ENCODE assay signal across 28 cellular contexts in genomic region chr19:1488282-1488601, GRCh38. TPM values are rescaled to one million over a fixed set of nuclear protein-coding genes. Genes with fewer than 3 reads are reported as not detected.
DNase-seq lines count a peak whose midpoint lies in the region; ATAC-seq, FAIRE-seq and TF ChIP-seq lines count a peak whose summit lies in the region.
"Had no signal": no experiment of that assay in that cellular context is flagged by ENCODE, and none has a peak within 500 bp of the region (broad histone marks: within the 10 kb centered on the region; RNA-seq: fewer than 3 reads in every experiment).

No MANE protein-coding gene starts in this region.

- FAIRE-seq in K562 (lab: Jason Lieb, UNC): no peak
- FAIRE-seq: GM18507, HTR-8/SVneo had no signal

- in situ Hi-C loops in K562 (cut with MboI): no loop called here

- DNase-seq in activated CD8-positive, alpha-beta memory T cell treated with anti-CD3 and anti-CD28 coated beads, Interleukin-2, amount 50 U/mL, for 4 hours: peak; percentile 17
- DNase-seq in activated CD8-positive, alpha-beta memory T cell treated with anti-CD3 and anti-CD28 coated beads, Interleukin-2, amount 10 ng/mL, durations not matched to agents 7 days and 5 days: no peak
- DNase-seq in MV-4-11 (lab: John Stamatoyannopoulos, UW): peak; percentile 59
- no peak for DNase-seq in K562 (ENCODE audit: extremely low read depth in 1 of 4, low spot score in 3 of 4)
- peak in 3 of 5 donors; percentile 15 to 42 (median 29) for DNase-seq in ovary
- no peak for DNase-seq in NCI-H526 (lab: John Stamatoyannopoulos, UW)
- no peak for DNase-seq in activated CD4-positive, alpha-beta T cell treated with anti-CD3 and anti-CD28 coated beads, Interleukin-2, amount 50 U/mL, for 4 hours
- DNase-seq: COR-L47, DMS53, GM23248, H9, KBM-7, MM.1S, NCI-H1105, NCI-H146, NCI-H2029, NCI-H446 treated with DMSO at 0.1 percent for 48 hours, NCI-H526 treated with DMSO at 0.1 percent for 48 hours, Right ventricle myocardium superior had no signal

- no peaks in the 10 kb centered on the region for H3K36me3 Mint-ChIP-seq in activated CD8-positive, alpha-beta memory T cell treated with anti-CD3 and anti-CD28 coated beads, Interleukin-2, amount 10 ng/mL, durations not matched to agents 7 days and 5 days

- H3K4me1 Mint-ChIP-seq in activated CD8-positive, alpha-beta memory T cell treated with anti-CD3 and anti-CD28 coated beads, Interleukin-2, amount 10 ng/mL, durations not matched to agents 7 days and 5 days: peaks cover 13% of the 10 kb centered on the region

- no peak overlapping the region for H3K27ac Mint-ChIP-seq in activated CD8-positive, alpha-beta memory T cell treated with anti-CD3 and anti-CD28 coated beads, Interleukin-2, amount 10 ng/mL, durations not matched to agents 7 days and 5 days
- H3K27ac Mint-ChIP-seq: H9 had no signal

- TF ChIP-seq EP300 in K562 (IDR thresholded peaks at IDR 0.05; ENCODE audit: low read length) (no peak), ovary (IDR thresholded peaks at IDR 0.05) (no peak)

- no peak overlapping the region for H3K4me3 ChIP-seq in K562
- no peak overlapping the region for H3K4me3 ChIP-seq in ovary
- H3K4me3 ChIP-seq: GM23248, SJSA1 had no signal

- H3K9me3 ChIP-seq in K562 (replicated peaks; ENCODE audit: control insufficient read depth, insufficient read depth, low read depth, low read length) (no peaks in the 10 kb centered on the region), ovary (no peaks in the 10 kb centered on the region)

- H3K27ac ChIP-seq in K562 (ENCODE audit: extremely low read depth, low read depth, low read length) (no peak overlapping the region), ovary (no peak overlapping the region)
- H3K27ac ChIP-seq: GM23248, SJSA1 had no signal

- 86% methylated on average over 9 of the region's 11 CpGs for WGBS in K562 (ENCODE audit: insufficient coverage, low coverage, missing lambda C conversion rate)
- 89 to 93% (median 89%) methylated on average over 11 of the region's 11 CpGs for WGBS in ovary, 3 donors

- no peak overlapping the region for H3K4me3 Mint-ChIP-seq in activated CD8-positive, alpha-beta memory T cell treated with anti-CD3 and anti-CD28 coated beads, Interleukin-2, amount 10 ng/mL, durations not matched to agents 7 days and 5 days
- H3K4me3 Mint-ChIP-seq: CD4-positive, alpha-beta memory T cell had no signal

- no peak overlapping the region for H2AFZ ChIP-seq in K562 (ENCODE audit: low read depth, low read length)
- H2AFZ ChIP-seq: GM23248 had no signal

- no peaks in the 10 kb centered on the region for H3K36me3 ChIP-seq in K562 (ENCODE audit: control insufficient read depth, insufficient read depth, low read length)
- H3K36me3 ChIP-seq in ovary: no peaks in the 10 kb centered on the region
- H3K36me3 ChIP-seq: SJSA1 had no signal

- TF ChIP-seq CTCF in K562 (IDR thresholded peaks at IDR 0.05 in 2 of 3, conservative IDR thresholded peaks at IDR 0.05 in 1 of 3; ENCODE audit: insufficient read depth in 2 of 3, low read depth in 1 of 3, low read length in 3 of 3) (no peak), ovary (IDR thresholded peaks at IDR 0.05) (no peak)

- peaks cover 15 to 62% of the 10 kb centered on the region in 2 experiments for H3K4me1 ChIP-seq in K562 (replicated peaks in 1 of 2; ENCODE audit: control insufficient read depth in 2 of 2, insufficient read depth in 2 of 2, low read length in 2 of 2)
- H3K4me1 ChIP-seq in ovary (ENCODE audit: insufficient read depth): peaks cover 19% of the 10 kb centered on the region

- peak overlapping the region in 1 of 2 experiments; percentile 10; a peak in 1 of 4 replicates for H3K9ac ChIP-seq in K562 (ENCODE audit: insufficient read depth in 1 of 2, low read depth in 2 of 2, low read length in 2 of 2)
- H3K9ac ChIP-seq: GM23248 had no signal

- no peak for ATAC-seq in activated CD8-positive, alpha-beta memory T cell treated with anti-CD3 and anti-CD28 coated beads, Interleukin-2, amount 10 ng/mL, durations not matched to agents 7 days and 5 days
- ATAC-seq in K562: no peak
- ATAC-seq in HG03571 (IDR thresholded peaks at IDR 0.05; ENCODE audit: unreplicated experiment): no peak

- no peaks in the 10 kb centered on the region for H3K27me3 ChIP-seq in K562 (ENCODE audit: control insufficient read depth in 2 of 2, insufficient read depth in 2 of 2, low read length in 2 of 2)
- H3K27me3 ChIP-seq in ovary: no peaks in the 10 kb centered on the region

- H3K9me1 ChIP-seq in K562 (ENCODE audit: control insufficient read depth, insufficient read depth, low read length): no peaks in the 10 kb centered on the region

- TF ChIP-seq RAD21 in K562 (CRISPR knock-in tag; conservative IDR thresholded peaks at IDR 0.05 in 1 of 2, IDR thresholded peaks at IDR 0.05 in 1 of 2): no peak

- intact Hi-C loops in K562 (cut with micrococcal nuclease): no loop called here
- intact Hi-C loops in ovary (cut with DNase I): no loop called here

- POLR2A ChIA-PET in K562 (lab: Yijun Ruan, JAX): no interaction called here

- H3K79me2 ChIP-seq in K562 (ENCODE audit: control insufficient read depth, insufficient read depth, low read length): peaks cover 23% of the 10 kb centered on the region

- CTCF ChIA-PET in activated CD8-positive, alpha-beta memory T cell treated with anti-CD3 and anti-CD28 coated beads, Interleukin-2, amount 10 ng/mL, durations not matched to agents 7 days and 5 days (lab: Charles Lee): no interaction called here
- CTCF ChIA-PET in K562 (lab: Yijun Ruan, JAX; ENCODE audit: low intra/inter-chr PET ratio): no interaction called here

- no peak overlapping the region for H3K4me2 ChIP-seq in K562 (ENCODE audit: insufficient read depth, low read length)

- TF ChIP-seq POLR2A in K562 (conservative IDR thresholded peaks at IDR 0.05) (no peak), ovary (IDR thresholded peaks at IDR 0.05) (no peak)

- no TSS peak for BruUV-seq in K562 (replicated peaks; lab: Mats Ljungman, UMichigan)

- 0 out of 2 replicates have a peak, but pooled peaks cover 3% of the 10 kb centered on the region for H4K20me1 ChIP-seq in K562 (replicated peaks; ENCODE audit: control insufficient read depth, insufficient read depth, low read length)

- H3K9me3 Mint-ChIP-seq in activated CD8-positive, alpha-beta memory T cell treated with anti-CD3 and anti-CD28 coated beads, Interleukin-2, amount 10 ng/mL, durations not matched to agents 7 days and 5 days (ENCODE audit: low read depth): no peaks in the 10 kb centered on the region
- H3K9me3 Mint-ChIP-seq: H9 had no signal

- peaks cover 9% of the 10 kb centered on the region for H3K27me3 Mint-ChIP-seq in activated CD8-positive, alpha-beta memory T cell treated with anti-CD3 and anti-CD28 coated beads, Interleukin-2, amount 10 ng/mL, durations not matched to agents 7 days and 5 days

RNA-seq across cellular contexts. Expression of gene PCSK4, which starts 1.9 kb away (rescaled TPM):
- 1 to 10 TPM; 1.5 to 4.4 TPM for total RNA-seq in activated CD8-positive, alpha-beta memory T cell treated with anti-CD3 and anti-CD28 coated beads, Interleukin-2, amount 10 ng/mL, durations not matched to agents 7 days and 5 days
- 10.1 and 40.2 TPM in 2 replicates for total RNA-seq in K562 (2011; cell fraction: chromatin; rRNA removed; ENCODE audit: low replicate concordance)
- total RNA-seq in K562 (2011; cell fraction: nucleolus; rRNA removed): 32.6 and 34.9 TPM in 2 replicates
- total RNA-seq in K562 (2011; cell fraction: nucleoplasm; rRNA removed): 10.8 and 20.5 TPM in 2 replicates
- total RNA-seq in K562 (2014; rRNA removed) (2.2 and 3.4 TPM in 2 replicates), K562 (2014; rRNA removed; fragmentation: Illumina TruSeq; extraction: Trizol) (0.29 TPM in 2 replicates), K562 (2015; rRNA removed; fragmentation: Illumina TruSeq; extraction: Trizol) (1.2 and 1.5 TPM in 2 replicates), K562 (2021) (5.7 and 7.0 TPM in 2 replicates), ovary (1 to 10 TPM in 6 of 7 donors, under 1 TPM in 1; 0.83 to 9.4 (median 1.9) TPM)
- polyA plus RNA-seq in K562 (2011; rRNA removed) (2.7 and 5.1 TPM in 2 replicates), K562 (2014; fragmentation: Illumina TruSeq; extraction: Trizol) (0.85 and 2.2 TPM in 2 replicates), K562 (2014; fragmentation: Nextera tagmentation; extraction: Ambion mirVana) (under 1 TPM in 1 of 2 experiments, not detected in 1; 0.01 TPM), K562 (2014; rRNA removed) (4.8 and 9.1 TPM in 2 replicates), ovary (1 to 10 TPM in 1 of 2 donors, not detected in 1; 2.9 TPM)
- polyA plus RNA-seq in K562 (2011; cell fraction: cytosol; rRNA removed): 2.9 and 4.0 TPM in 2 replicates
- polyA plus RNA-seq in K562 (2011; cell fraction: nucleus; rRNA removed): 56.5 and 86.1 TPM in 2 replicates
- polyA plus RNA-seq in K562 (2012): 6.2 and 8.3 TPM in 2 replicates
- polyA minus RNA-seq in K562 (2011; rRNA and poly(A)+ RNA removed): 0.35 and 0.60 TPM in 2 replicates
- 1.9 and 8.5 TPM in 2 replicates for polyA minus RNA-seq in K562 (2011; cell fraction: cytosol; rRNA and poly(A)+ RNA removed)
- 10.0 and 12.4 TPM in 2 replicates for polyA minus RNA-seq in K562 (2011; cell fraction: nucleus; rRNA and poly(A)+ RNA removed)
- polyA plus RNA-seq: CD4-positive, alpha-beta memory T cell had no signal

RNA-seq across cellular contexts. Expression of gene REEP6, which starts 2.7 kb away (rescaled TPM):
- 1 to 10 TPM; 1.0 to 1.3 TPM for total RNA-seq in activated CD8-positive, alpha-beta memory T cell treated with anti-CD3 and anti-CD28 coated beads, Interleukin-2, amount 10 ng/mL, durations not matched to agents 7 days and 5 days
- 24.8 and 67.6 TPM in 2 replicates for total RNA-seq in K562 (2011; cell fraction: chromatin; rRNA removed; ENCODE audit: low replicate concordance)
- total RNA-seq in K562 (2011; cell fraction: nucleolus; rRNA removed): 113 and 120 TPM in 2 replicates
- total RNA-seq in K562 (2011; cell fraction: nucleoplasm; rRNA removed): 64.9 and 67.3 TPM in 2 replicates
- 22.1 and 31.4 TPM in 2 replicates for total RNA-seq in K562 (2014; rRNA removed)
- total RNA-seq in K562 (2014; rRNA removed; fragmentation: Illumina TruSeq; extraction: Trizol): 5.7 and 7.8 TPM in 2 replicates
- total RNA-seq in K562 (2015; rRNA removed; fragmentation: Illumina TruSeq; extraction: Trizol): 12.2 and 14.5 TPM in 2 replicates
- total RNA-seq in K562 (2021): 64.2 and 66.3 TPM in 2 replicates
- polyA plus RNA-seq in K562 (2011; rRNA removed): 18.4 and 36.3 TPM in 2 replicates
- polyA plus RNA-seq in K562 (2011; cell fraction: cytosol; rRNA removed): 26.8 and 94.4 TPM in 2 replicates
- polyA plus RNA-seq in K562 (2011; cell fraction: nucleus; rRNA removed): 24.1 and 41.5 TPM in 2 replicates
- 43.3 and 57.4 TPM in 2 replicates for polyA plus RNA-seq in K562 (2012)
- 12.7 and 36.9 TPM in 2 replicates for polyA plus RNA-seq in K562 (2014; fragmentation: Illumina TruSeq; extraction: Trizol)
- polyA plus RNA-seq in K562 (2014; fragmentation: Nextera tagmentation; extraction: Ambion mirVana): 1 to 10 TPM; 1.2 to 1.9 TPM
- 31.8 and 34.1 TPM in 2 replicates for polyA plus RNA-seq in K562 (2014; rRNA removed)
- 11.2 and 16.1 TPM in 2 replicates for polyA minus RNA-seq in K562 (2011; rRNA and poly(A)+ RNA removed)
- 42.9 and 55.0 TPM in 2 replicates for polyA minus RNA-seq in K562 (2011; cell fraction: cytosol; rRNA and poly(A)+ RNA removed)
- 9.6 and 11.7 TPM in 2 replicates for polyA minus RNA-seq in K562 (2011; cell fraction: nucleus; rRNA and poly(A)+ RNA removed)
- total RNA-seq in ovary: 10 to 100 TPM in 2 of 7 donors, 1 to 10 TPM in 5; 2.9 to 13.0 (median 7.2) TPM
- polyA plus RNA-seq in ovary: 1 to 10 TPM; 9.2 to 9.7 TPM

RNA-seq across cellular contexts. Expression of gene C19orf25, which starts 9.2 kb away (rescaled TPM):
- 10 to 100 TPM; 43.3 to 48.9 TPM for total RNA-seq in activated CD8-positive, alpha-beta memory T cell treated with anti-CD3 and anti-CD28 coated beads, Interleukin-2, amount 10 ng/mL, durations not matched to agents 7 days and 5 days
- 67.3 and 231 TPM in 2 replicates for total RNA-seq in K562 (2011; cell fraction: chromatin; rRNA removed; ENCODE audit: low replicate concordance)
- 138 and 165 TPM in 2 replicates for total RNA-seq in K562 (2011; cell fraction: nucleolus; rRNA removed)
- total RNA-seq in K562 (2011; cell fraction: nucleoplasm; rRNA removed): 70.2 and 72.2 TPM in 2 replicates
- total RNA-seq in K562 (2014; rRNA removed) (79.4 and 86.1 TPM in 2 replicates), K562 (2014; rRNA removed; fragmentation: Illumina TruSeq; extraction: Trizol) (6.5 and 9.6 TPM in 2 replicates), K562 (2015; rRNA removed; fragmentation: Illumina TruSeq; extraction: Trizol) (40.6 and 42.3 TPM in 2 replicates), K562 (2021) (68.3 and 73.1 TPM in 2 replicates), ovary (10 to 100 TPM; 15.3 to 25.8 (median 22.2) TPM)
- polyA plus RNA-seq in K562 (2011; rRNA removed) (25.3 and 27.6 TPM in 2 replicates), K562 (2014; fragmentation: Illumina TruSeq; extraction: Trizol) (36.1 and 45.1 TPM in 2 replicates), K562 (2014; fragmentation: Nextera tagmentation; extraction: Ambion mirVana) (1 to 10 TPM in 1 of 2 experiments, under 1 TPM in 1; 0.79 to 4.5 TPM), K562 (2014; rRNA removed) (96.0 TPM in 2 replicates), ovary (10 to 100 TPM in 1 of 2 donors, 1 to 10 TPM in 1; 1.1 to 26.3 TPM)
- polyA plus RNA-seq in K562 (2011; cell fraction: cytosol; rRNA removed): 55.4 and 125 TPM in 2 replicates
- 35.5 and 63.8 TPM in 2 replicates for polyA plus RNA-seq in K562 (2011; cell fraction: nucleus; rRNA removed)
- polyA plus RNA-seq in K562 (2012): 46.1 and 46.4 TPM in 2 replicates
- polyA minus RNA-seq in K562 (2011; rRNA and poly(A)+ RNA removed): 2.2 and 6.5 TPM in 2 replicates
- polyA minus RNA-seq in K562 (2011; cell fraction: cytosol; rRNA and poly(A)+ RNA removed): 21.9 and 26.5 TPM in 2 replicates
- 18.2 and 20.3 TPM in 2 replicates for polyA minus RNA-seq in K562 (2011; cell fraction: nucleus; rRNA and poly(A)+ RNA removed)

RNA-seq across cellular contexts. Expression of gene ADAMTSL5, which starts 24.6 kb away (rescaled TPM):
- 1 to 10 TPM in 1 of 2 experiments, under 1 TPM in 1; 0.91 to 1.2 TPM for total RNA-seq in activated CD8-positive, alpha-beta memory T cell treated with anti-CD3 and anti-CD28 coated beads, Interleukin-2, amount 10 ng/mL, durations not matched to agents 7 days and 5 days
- total RNA-seq in K562 (2011; cell fraction: chromatin; rRNA removed; ENCODE audit: low replicate concordance): 12.1 and 28.8 TPM in 2 replicates
- 14.1 and 17.5 TPM in 2 replicates for total RNA-seq in K562 (2011; cell fraction: nucleolus; rRNA removed)
- 11.6 and 15.2 TPM in 2 replicates for total RNA-seq in K562 (2011; cell fraction: nucleoplasm; rRNA removed)
- 3.0 and 4.7 TPM in 2 replicates for total RNA-seq in K562 (2014; rRNA removed)
- 1.2 and 1.8 TPM in 2 replicates for total RNA-seq in K562 (2014; rRNA removed; fragmentation: Illumina TruSeq; extraction: Trizol)
- 2.0 and 2.8 TPM in 2 replicates for total RNA-seq in K562 (2015; rRNA removed; fragmentation: Illumina TruSeq; extraction: Trizol)
- 9.4 and 11.6 TPM in 2 replicates for total RNA-seq in K562 (2021)
- polyA plus RNA-seq in K562 (2011; rRNA removed): 4.4 and 6.3 TPM in 2 replicates
- 7.7 and 18.9 TPM in 2 replicates for polyA plus RNA-seq in K562 (2011; cell fraction: cytosol; rRNA removed)
- polyA plus RNA-seq in K562 (2011; cell fraction: nucleus; rRNA removed): 18.1 and 35.5 TPM in 2 replicates
- polyA plus RNA-seq in K562 (2012): 7.6 and 10.3 TPM in 2 replicates
- 4.1 and 5.0 TPM in 2 replicates for polyA plus RNA-seq in K562 (2014; fragmentation: Illumina TruSeq; extraction: Trizol)
- polyA plus RNA-seq in K562 (2014; fragmentation: Nextera tagmentation; extraction: Ambion mirVana): 1 to 10 TPM; 1.0 to 1.3 TPM
- 8.4 and 9.8 TPM in 2 replicates for polyA plus RNA-seq in K562 (2014; rRNA removed)
- 1.6 and 2.7 TPM in 2 replicates for polyA minus RNA-seq in K562 (2011; rRNA and poly(A)+ RNA removed)
- polyA minus RNA-seq in K562 (2011; cell fraction: cytosol; rRNA and poly(A)+ RNA removed): 5.6 and 15.1 TPM in 2 replicates
- 3.1 and 4.4 TPM in 2 replicates for polyA minus RNA-seq in K562 (2011; cell fraction: nucleus; rRNA and poly(A)+ RNA removed)
- 1 to 10 TPM in 4 of 7 donors, under 1 TPM in 2, not detected in 1; 0.42 to 7.5 (median 2.0) TPM for total RNA-seq in ovary
- polyA plus RNA-seq in ovary: 1 to 10 TPM in 1 of 2 donors, under 1 TPM in 1; 0.19 to 4.9 TPM

RNA-seq across cellular contexts. Expression of gene PLK5, which starts 35.6 kb away (rescaled TPM):
- not detected for total RNA-seq in activated CD8-positive, alpha-beta memory T cell treated with anti-CD3 and anti-CD28 coated beads, Interleukin-2, amount 10 ng/mL, durations not matched to agents 7 days and 5 days
- 0.25 and 1.2 TPM in 2 replicates for total RNA-seq in K562 (2011; cell fraction: chromatin; rRNA removed; ENCODE audit: low replicate concordance)
- 0.53 and 0.83 TPM in 2 replicates for total RNA-seq in K562 (2011; cell fraction: nucleolus; rRNA removed)
- 0.44 and 0.53 TPM in 2 replicates for total RNA-seq in K562 (2011; cell fraction: nucleoplasm; rRNA removed)
- total RNA-seq in K562 (2014; rRNA removed): 0.12 and 0.23 TPM in 2 replicates
- not detected in 2 replicates for total RNA-seq in K562 (2014; rRNA removed; fragmentation: Illumina TruSeq; extraction: Trizol)
- not detected in 2 replicates for total RNA-seq in K562 (2015; rRNA removed; fragmentation: Illumina TruSeq; extraction: Trizol)
- 0.16 TPM in 1 of 2 replicates, not detected in the other for total RNA-seq in K562 (2021)
- 0.04 and 0.08 TPM in 2 replicates for polyA plus RNA-seq in K562 (2011; rRNA removed)
- polyA plus RNA-seq in K562 (2011; cell fraction: cytosol; rRNA removed): 0.06 and 0.16 TPM in 2 replicates
- polyA plus RNA-seq in K562 (2011; cell fraction: nucleus; rRNA removed): 0.81 and 1.6 TPM in 2 replicates
- 0.08 TPM in 1 of 2 replicates, not detected in the other for polyA plus RNA-seq in K562 (2012)
- polyA plus RNA-seq in K562 (2014; fragmentation: Illumina TruSeq; extraction: Trizol): not detected in 2 replicates
- polyA plus RNA-seq in K562 (2014; fragmentation: Nextera tagmentation; extraction: Ambion mirVana): not detected
- polyA plus RNA-seq in K562 (2014; rRNA removed): 0.07 and 0.27 TPM in 2 replicates
- not detected in 2 replicates for polyA minus RNA-seq in K562 (2011; rRNA and poly(A)+ RNA removed)
- not detected in 2 replicates for polyA minus RNA-seq in K562 (2011; cell fraction: cytosol; rRNA and poly(A)+ RNA removed)
- polyA minus RNA-seq in K562 (2011; cell fraction: nucleus; rRNA and poly(A)+ RNA removed): 0.67 TPM in 2 replicates
- total RNA-seq in ovary: 1 to 10 TPM in 2 of 7 donors, under 1 TPM in 1, not detected in 4; 0.11 to 1.1 (median 1.1) TPM
- under 1 TPM in 1 of 2 donors, not detected in 1; 0.23 TPM for polyA plus RNA-seq in ovary
- total RNA-seq: A172; CD4-positive, alpha-beta memory T cell; Daoy; G401; GM23248; Right ventricle myocardium superior; SJSA1 had no signal
- polyA plus RNA-seq: BJ; CD4-positive, alpha-beta memory T cell; GM23248 had no signal

Comparison
In these comparisons a context has a peak if more than half of its experiments do, and no peak if none do; other contexts are left out.
1. DNase-seq: peak in activated CD8-positive, alpha-beta memory T cell treated with anti-CD3 and anti-CD28 coated beads, Interleukin-2, amount 50 U/mL, for 4 hours (single experiment), MV-4-11 (single experiment) and ovary (3 of 5); none in activated CD8-positive, alpha-beta memory T cell treated with anti-CD3 and anti-CD28 coated beads, Interleukin-2, amount 10 ng/mL, durations not matched to agents 7 days and 5 days (single experiment), K562 (0 of 4), NCI-H526 (0 of 2) and activated CD4-positive, alpha-beta T cell treated with anti-CD3 and anti-CD28 coated beads, Interleukin-2, amount 50 U/mL, for 4 hours (0 of 2).